8 cellular contexts compared by ENCODE assay signal in the genomic region with DNA sequence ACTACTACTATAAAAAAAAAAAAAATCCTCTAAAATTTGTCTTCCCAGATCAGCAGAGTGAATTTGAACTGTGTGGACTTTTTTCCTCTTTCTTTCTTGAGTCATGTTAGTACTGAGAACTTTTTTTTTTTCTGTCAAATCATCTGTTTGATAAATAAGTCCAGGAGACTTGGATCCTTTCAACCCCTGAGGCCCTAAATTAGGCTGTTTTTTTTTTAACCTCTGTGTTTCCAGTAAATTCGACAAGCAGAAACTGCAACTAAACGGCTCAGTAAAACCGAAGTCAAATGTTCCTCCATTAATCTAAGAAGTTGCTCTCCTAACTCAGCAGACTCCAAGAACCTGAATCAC.
DNase-seq lines count a peak whose midpoint lies in the region; ATAC-seq and TF ChIP-seq lines count a peak whose summit lies in the region.

No MANE protein-coding gene starts in this region.

- H3K4me3 Mint-ChIP-seq in nephron = peak overlapping the region; percentile 54 to 73 (median 61)

- H3K27me3 ChIP-seq in BLaER1 = no peaks in the 10 kb centered on the region
- H3K27me3 ChIP-seq in duodenal mucosa (ENCODE audit: control insufficient read depth in 1 of 2, insufficient read depth in 2 of 2, low read length in 2 of 2) = no peaks in the 10 kb centered on the region

- H3K4me3 ChIP-seq in BLaER1 (peak overlapping the region; percentile 94), NB4 (ENCODE audit: low read depth, low read length) (peak overlapping the region; percentile 75), duodenal mucosa (ENCODE audit: low read depth in 1 of 2, low read length in 2 of 2) (peak overlapping the region; percentile 35 to 55)

- peaks cover 48% of the 10 kb centered on the region for H3K4me1 Mint-ChIP-seq in nephron

- H3K27ac ChIP-seq in BLaER1 = peak overlapping the region; percentile 52
- H3K27ac ChIP-seq in duodenal mucosa (ENCODE audit: low read depth, low read length) = no peak overlapping the region

- DNase-seq in NB4 (ENCODE audit: low read depth) (no peak), NCI-H1694 (lab: John Stamatoyannopoulos, UW) (no peak)

- H3K9ac ChIP-seq in BLaER1 (peak overlapping the region; percentile 67), duodenal mucosa (ENCODE audit: low read depth in 1 of 2, low read length in 2 of 2) (peak overlapping the region; percentile 9 to 22)

- H3K9me3 ChIP-seq in BLaER1 (no peaks in the 10 kb centered on the region), duodenal mucosa (ENCODE audit: control insufficient read depth in 1 of 2, low read length in 2 of 2) (no peaks in the 10 kb centered on the region)

- peak overlapping the region; percentile 90 for H3K4me2 ChIP-seq in BLaER1

- H3K27ac Mint-ChIP-seq in nephron = peak overlapping the region; percentile 68 to 85 (median 76)

- H3K36me3 Mint-ChIP-seq in nephron (ENCODE audit: low read depth) = peaks cover 7% of the 10 kb centered on the region

- peaks cover 39% of the 10 kb centered on the region for H4K20me1 ChIP-seq in BLaER1

- H3K4me1 ChIP-seq in BLaER1 (peaks cover 52% of the 10 kb centered on the region), duodenal mucosa (ENCODE audit: control insufficient read depth in 1 of 2, insufficient read depth in 2 of 2, low read length in 2 of 2) (peaks cover 18 to 26% of the 10 kb centered on the region in 2 donors)

- no peaks in the 10 kb centered on the region for H3K9me3 Mint-ChIP-seq in nephron

- no peak for TF ChIP-seq CTCF in NB4 (IDR thresholded peaks at IDR 0.05; ENCODE audit: low read depth, low read length)
- no peak for TF ChIP-seq CTCF in nephron (IDR thresholded peaks at IDR 0.05; ENCODE audit: unreplicated experiment in 3 of 3)

- H3K27me3 Mint-ChIP-seq in nephron (ENCODE audit: low read depth) = peaks cover 10% of the 10 kb centered on the region

- peaks cover 28% of the 10 kb centered on the region for H3K36me3 ChIP-seq in BLaER1
- H3K36me3 ChIP-seq in duodenal mucosa (ENCODE audit: control insufficient read depth in 1 of 2, insufficient read depth in 2 of 2, low read length in 2 of 2) = peaks cover 2 to 20% of the 10 kb centered on the region in 2 donors

- TF ChIP-seq POLR2A in NB4 (IDR thresholded peaks at IDR 0.05; ENCODE audit: extremely low read depth, insufficient read length) = no peak
- no peak for TF ChIP-seq POLR2A in GM18505 (IDR thresholded peaks at IDR 0.05; ENCODE audit: borderline replicate concordance, extremely low read depth, insufficient read depth, insufficient read length)

- no peak for ATAC-seq in GM21360 (IDR thresholded peaks at IDR 0.05; ENCODE audit: unreplicated experiment)
- no peak for ATAC-seq in GM19351 (IDR thresholded peaks at IDR 0.05; ENCODE audit: unreplicated experiment)
- ATAC-seq in GM18505 (IDR thresholded peaks at IDR 0.05; ENCODE audit: unreplicated experiment) = no peak
